Comparison of ENCODE assay signal across 8 cellular contexts in the genomic region with DNA sequence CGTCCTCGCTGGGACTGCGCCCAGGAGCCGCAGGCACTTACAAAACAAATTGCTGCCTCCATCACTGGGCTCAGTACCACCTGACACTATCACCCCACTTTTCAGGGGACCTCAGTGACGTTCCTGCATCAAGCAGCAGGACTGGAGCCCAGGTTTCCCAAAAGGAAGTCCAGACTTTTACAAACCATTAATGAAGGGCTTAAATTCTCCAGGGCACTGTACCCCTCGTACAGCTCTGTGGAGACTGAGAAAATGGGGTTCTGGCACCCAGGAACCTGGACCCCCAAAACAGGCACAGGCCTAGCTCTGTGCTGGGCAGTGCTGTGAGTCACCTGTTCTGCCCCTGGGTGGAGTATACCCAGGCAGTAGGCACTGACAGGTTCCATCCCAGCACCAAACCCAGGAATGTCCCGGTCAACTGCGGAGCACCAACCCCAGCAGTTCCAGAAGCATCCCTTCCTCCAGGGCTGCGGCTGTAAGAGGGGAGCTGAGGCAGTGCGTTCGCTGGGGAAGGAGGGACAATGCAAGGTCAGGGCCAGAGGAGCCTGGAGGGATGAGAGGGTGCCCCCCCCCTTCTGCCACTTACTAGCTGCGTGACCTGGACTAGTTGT. TPM values are rescaled to one million over a fixed set of nuclear protein-coding genes. Genes with fewer than 3 reads are reported as not detected.
DNase-seq lines count a peak whose midpoint lies in the region; ATAC-seq and TF ChIP-seq lines count a peak whose summit lies in the region.

No MANE protein-coding gene starts in this region.

- H3K9ac ChIP-seq in SU-DHL-6 (ENCODE audit: low read length) (peak overlapping the region; percentile 60), iPS-18a (ENCODE audit: low read length) (no peak overlapping the region)

- H3K4me1 ChIP-seq in iPS-18a (ENCODE audit: control insufficient read depth, low read depth, low read length) (peaks cover 5% of the 10 kb centered on the region), thymus (ENCODE audit: control insufficient read depth, insufficient read depth, low read length) (peaks cover 3% of the 10 kb centered on the region)

- no peaks in the 10 kb centered on the region for H3K79me2 ChIP-seq in SU-DHL-6 (ENCODE audit: insufficient read depth, low read length)

- peaks cover 63% of the 10 kb centered on the region for H3K27me3 Mint-ChIP-seq in activated T-cell treated with anti-CD3 and anti-CD28 coated beads, Interleukin-2, amount 50 U/mL, for 72 hours (ENCODE audit: low read depth)

- peaks cover 33% of the 10 kb centered on the region for H3K4me1 Mint-ChIP-seq in activated T-cell treated with anti-CD3 and anti-CD28 coated beads, Interleukin-2, amount 50 U/mL, for 72 hours (ENCODE audit: low read depth)

- no peak overlapping the region for H3K27ac Mint-ChIP-seq in activated T-cell treated with anti-CD3 and anti-CD28 coated beads, Interleukin-2, amount 50 U/mL, for 72 hours

- no peaks in the 10 kb centered on the region for H3K27me3 ChIP-seq in SU-DHL-6 (ENCODE audit: low read length)
- peaks cover 71% of the 10 kb centered on the region for H3K27me3 ChIP-seq in iPS-18a (ENCODE audit: control insufficient read depth, insufficient read depth, low read length)
- H3K27me3 ChIP-seq in thymus (ENCODE audit: control insufficient read depth, insufficient read depth): peaks cover 45% of the 10 kb centered on the region

- H2AFZ ChIP-seq in SU-DHL-6 (ENCODE audit: low read depth, low read length, severe bottlenecking): peak overlapping the region; percentile 81

- no peaks in the 10 kb centered on the region for H3F3A ChIP-seq in SU-DHL-6 (ENCODE audit: insufficient read depth)

- peak overlapping the region; percentile 81 to 93 for H3K4me3 Mint-ChIP-seq in activated T-cell treated with anti-CD3 and anti-CD28 coated beads, Interleukin-2, amount 50 U/mL, for 72 hours

- H3K9me3 Mint-ChIP-seq in activated T-cell treated with anti-CD3 and anti-CD28 coated beads, Interleukin-2, amount 50 U/mL, for 72 hours: no peaks in the 10 kb centered on the region

- DNase-seq in activated T-cell treated with anti-CD3 and anti-CD28 coated beads, Interleukin-2, amount 50 U/mL, for 72 hours: no peak
- DNase-seq in activated T-cell treated with anti-CD3 and anti-CD28 coated beads for 4 hours (no peak), occipital lobe (lab: John Stamatoyannopoulos, UW) (no peak), NCI-H128 (lab: John Stamatoyannopoulos, UW; ENCODE audit: unreplicated experiment) (no peak)

- 26% methylated on average over 12 of the region's 12 CpGs for WGBS in thymus

- no peaks in the 10 kb centered on the region for H3K36me3 Mint-ChIP-seq in activated T-cell treated with anti-CD3 and anti-CD28 coated beads, Interleukin-2, amount 50 U/mL, for 72 hours (ENCODE audit: insufficient read depth in 2 of 2)

- H3K36me3 ChIP-seq in SU-DHL-6 (ENCODE audit: low read length): no peaks in the 10 kb centered on the region
- no peaks in the 10 kb centered on the region for H3K36me3 ChIP-seq in iPS-18a (ENCODE audit: control insufficient read depth, low read depth, low read length)
- H3K36me3 ChIP-seq in thymus (ENCODE audit: control insufficient read depth, insufficient read depth): no peaks in the 10 kb centered on the region

- H3K4me3 ChIP-seq in SU-DHL-6 (ENCODE audit: insufficient read depth, low read length, poor library complexity, severe bottlenecking) (no peak overlapping the region), iPS-18a (ENCODE audit: low read length) (peak overlapping the region; percentile 80), thymus (ENCODE audit: low read length) (peak overlapping the region; percentile 49)

- H3K9me3 ChIP-seq in SU-DHL-6 (ENCODE audit: insufficient read depth, low read length): no peaks in the 10 kb centered on the region
- H3K9me3 ChIP-seq in iPS-18a (ENCODE audit: control insufficient read depth, low read depth, low read length): no peaks in the 10 kb centered on the region
- no peaks in the 10 kb centered on the region for H3K9me3 ChIP-seq in thymus (ENCODE audit: control insufficient read depth)

- no peaks in the 10 kb centered on the region for H4K20me1 ChIP-seq in SU-DHL-6 (ENCODE audit: low read depth, low read length)

- TF ChIP-seq CTCF in SU-DHL-6 (IDR thresholded peaks at IDR 0.05; ENCODE audit: insufficient read depth, low read length, poor library complexity, severe bottlenecking): peak; percentile 6

- peak in 1 of 2 donors; percentile 5 for ATAC-seq in activated T-cell treated with anti-CD3 and anti-CD28 coated beads, Interleukin-2, amount 50 U/mL, for 72 hours (replicated peaks in 1 of 2)
- ATAC-seq in HG03108 (IDR thresholded peaks at IDR 0.05; ENCODE audit: unreplicated experiment): no peak

- no peaks in the 10 kb centered on the region for H3K9me2 ChIP-seq in SU-DHL-6 (replicated peaks; ENCODE audit: insufficient read depth, low read length)

- H3K27ac ChIP-seq in SU-DHL-6 (ENCODE audit: low read depth, low read length) (no peak overlapping the region), iPS-18a (ENCODE audit: low read length) (no peak overlapping the region), thymus (ENCODE audit: low read depth) (no peak overlapping the region)

- H3K4me2 ChIP-seq in SU-DHL-6 (ENCODE audit: low read depth, low read length, poor library complexity, severe bottlenecking): peak overlapping the region; percentile 68

RNA-seq across cellular contexts. Expression of a gene that starts 24.6 kb away (rescaled TPM):
- total RNA-seq in activated T-cell treated with anti-CD3 and anti-CD28 coated beads, Interleukin-2, amount 50 U/mL, for 72 hours: not detected
- polyA plus RNA-seq in thymus: 0.02 TPM
- not detected for total RNA-seq in occipital lobe

RNA-seq across cellular contexts. Expression of a gene that starts 36.3 kb away (rescaled TPM):
- 10 to 100 TPM; 32.5 to 35.4 TPM for total RNA-seq in activated T-cell treated with anti-CD3 and anti-CD28 coated beads, Interleukin-2, amount 50 U/mL, for 72 hours
- 14.5 TPM for polyA plus RNA-seq in thymus
- total RNA-seq in occipital lobe: 20.0 TPM

RNA-seq across cellular contexts. Expression of a gene that starts 55.3 kb away (rescaled TPM):
- 10 to 100 TPM; 15.0 to 17.3 TPM for total RNA-seq in activated T-cell treated with anti-CD3 and anti-CD28 coated beads, Interleukin-2, amount 50 U/mL, for 72 hours
- 15.4 TPM for polyA plus RNA-seq in thymus
- total RNA-seq in occipital lobe: 5.9 TPM

RNA-seq across cellular contexts. Expression of a gene that starts 56.4 kb away (rescaled TPM):
- total RNA-seq in activated T-cell treated with anti-CD3 and anti-CD28 coated beads, Interleukin-2, amount 50 U/mL, for 72 hours: 100 to 1,000 TPM; 305 to 384 TPM
- polyA plus RNA-seq in thymus: 115 TPM
- total RNA-seq in occipital lobe: 164 TPM
